In the genomic region with DNA sequence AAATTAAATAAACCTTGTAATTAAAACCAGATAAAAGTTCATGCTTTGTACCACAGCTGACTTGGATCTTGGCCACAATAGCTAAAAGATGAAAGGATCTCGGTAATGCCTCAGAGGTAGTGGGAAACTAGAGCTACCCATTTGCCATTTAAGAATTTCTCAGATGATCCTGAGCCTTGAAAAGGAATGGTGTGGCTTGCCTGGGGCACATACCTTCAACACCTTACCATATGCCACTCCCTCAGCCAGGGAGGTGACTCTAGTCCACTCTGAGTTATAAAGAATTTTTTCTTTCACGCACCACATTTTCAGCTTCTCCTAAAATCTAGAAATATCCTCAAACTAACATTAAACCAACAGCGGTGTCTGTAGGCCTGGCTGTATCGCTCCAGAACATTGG, we compare ENCODE assay signal across 27 cellular contexts.
"Had no signal": no experiment of that assay in that cellular context is flagged by ENCODE, and none has a peak within 500 bp of the region (broad histone marks: within the 10 kb centered on the region; RNA-seq: fewer than 3 reads in every experiment).

No MANE protein-coding gene starts in this region.

- H3K4me3 Mint-ChIP-seq: naive thymus-derived CD4-positive, alpha-beta T cell; natural killer cell treated with Interleukin-12 subunit alpha and Interleukin-12 subunit beta and Interleukin-15 and Interleukin-18, amount 100 ng/mL, for 72 hours; stimulated activated naive B cell treated with anti-CD40 and anti-IgM and Interleukin-4, amounts not matched to agents 10 μg/mL and 1 μg/mL and 100 μg/mL, for 72 hours had no signal

- H3K4me1 Mint-ChIP-seq: naive thymus-derived CD4-positive, alpha-beta T cell; stimulated activated naive B cell treated with anti-CD40 and anti-IgM and Interleukin-4, amounts not matched to agents 10 μg/mL and 1 μg/mL and 100 μg/mL, for 72 hours had no signal

- H3K27ac Mint-ChIP-seq: naive thymus-derived CD4-positive, alpha-beta T cell; natural killer cell treated with Interleukin-12 subunit alpha and Interleukin-12 subunit beta and Interleukin-15 and Interleukin-18, amount 100 ng/mL, for 72 hours; progenitor cell of endocrine pancreas; stimulated activated naive B cell treated with anti-CD40 and anti-IgM and Interleukin-4, amounts not matched to agents 10 μg/mL and 1 μg/mL and 100 μg/mL, for 72 hours had no signal

- ATAC-seq: heart right ventricle; left cardiac atrium; left lobe of liver; left ventricle myocardium superior; lower lobe of right lung; mucosa of descending colon; naive thymus-derived CD4-positive, alpha-beta T cell; natural killer cell treated with Interleukin-12 subunit alpha and Interleukin-12 subunit beta and Interleukin-15 and Interleukin-18, amount 100 ng/mL, for 72 hours; right cardiac atrium; stimulated activated naive B cell treated with anti-CD40 and anti-IgM and Interleukin-4, amounts not matched to agents 10 μg/mL and 1 μg/mL and 100 μg/mL, for 72 hours; stimulated activated naive CD8-positive, alpha-beta T cell treated with anti-CD3 and anti-CD28 coated beads, Interleukin-15, Interleukin-2, amounts not matched to agents 100 U/mL and 50 U/mL, for 24 hours had no signal

- H3K36me3 Mint-ChIP-seq: naive thymus-derived CD4-positive, alpha-beta T cell; natural killer cell treated with Interleukin-12 subunit alpha and Interleukin-12 subunit beta and Interleukin-15 and Interleukin-18, amount 100 ng/mL, for 72 hours; stimulated activated naive B cell treated with anti-CD40 and anti-IgM and Interleukin-4, amounts not matched to agents 10 μg/mL and 1 μg/mL and 100 μg/mL, for 72 hours had no signal

- H3K27me3 Mint-ChIP-seq: natural killer cell treated with Interleukin-12 subunit alpha and Interleukin-12 subunit beta and Interleukin-15 and Interleukin-18, amount 100 ng/mL, for 72 hours; progenitor cell of endocrine pancreas; stimulated activated naive B cell treated with anti-CD40 and anti-IgM and Interleukin-4, amounts not matched to agents 10 μg/mL and 1 μg/mL and 100 μg/mL, for 72 hours had no signal

- DNase-seq: heart right ventricle; kidney glomerular epithelial cell; left cardiac atrium; left ventricle myocardium superior; lower lobe of right lung; mammary epithelial cell; mesenchymal stem cell; midbrain; mucosa of descending colon; naive thymus-derived CD4-positive, alpha-beta T cell; ovary; retina; right cardiac atrium; sigmoid colon; small intestine; spleen; stimulated activated CD4-positive, alpha-beta T cell treated with anti-CD3 and anti-CD28 coated beads, Interleukin-4, amount 100 ng/mL, for 4 hours; stimulated activated CD8-positive, alpha-beta memory T cell treated with anti-CD3 and anti-CD28 coated beads, Interleukin-4, amount 100 ng/mL, for 48 hours; stimulated activated naive B cell treated with anti-CD40 and anti-IgM and Interleukin-4, amounts not matched to agents 10 μg/mL and 1 μg/mL and 100 μg/mL, for 72 hours; stimulated activated naive CD8-positive, alpha-beta T cell treated with anti-CD3 and anti-CD28 coated beads, Interleukin-15, Interleukin-2, amounts not matched to agents 100 U/mL and 50 U/mL, for 24 hours; stomach; testis; transverse colon; uterus had no signal

- H3K9me3 Mint-ChIP-seq: stimulated activated naive B cell treated with anti-CD40 and anti-IgM and Interleukin-4, amounts not matched to agents 10 μg/mL and 1 μg/mL and 100 μg/mL, for 72 hours had no signal
